In the genomic region with DNA sequence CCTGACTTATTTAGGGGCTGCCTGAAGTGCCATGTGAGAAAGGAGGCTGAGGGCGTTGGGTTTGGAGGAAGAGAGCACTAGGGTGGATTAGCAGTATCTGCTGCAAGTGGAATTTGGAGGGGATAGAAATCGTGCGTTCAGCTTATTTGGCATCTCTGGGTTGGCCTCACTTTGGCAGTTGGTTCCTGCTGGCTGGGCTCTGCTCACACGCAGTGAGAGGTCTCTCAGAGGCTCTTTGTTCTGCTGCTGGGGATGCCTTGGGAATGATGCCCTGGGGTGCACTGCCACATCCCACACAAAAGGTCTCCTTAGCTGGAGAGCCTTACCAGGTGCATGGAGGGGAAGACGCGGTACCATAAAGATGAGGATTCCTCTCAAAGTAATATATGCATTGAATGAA, we compare ENCODE assay signal across 16 cellular contexts. TPM values are rescaled to one million over a fixed set of nuclear protein-coding genes. Genes with fewer than 3 reads are reported as not detected.
DNase-seq lines count a peak whose midpoint lies in the region; ATAC-seq, FAIRE-seq and TF ChIP-seq lines count a peak whose summit lies in the region.
"Had no signal": no experiment of that assay in that cellular context is flagged by ENCODE, and none has a peak within 500 bp of the region (broad histone marks: within the 10 kb centered on the region; RNA-seq: fewer than 3 reads in every experiment).

No MANE protein-coding gene starts in this region.

- CTCF ChIA-PET in CD8-positive, alpha-beta memory T cell (lab: Charles Lee), result interaction anchor here (1.6 kb wide), 1 partner anchor 144 kb away, joined by 5 read pairs; no protein-coding TSS in a partner anchor

- POLR2A ChIA-PET in CD8-positive, alpha-beta memory T cell (lab: Charles Lee), result no interaction called here

- intact Hi-C loops in natural killer cell (cut with micrococcal nuclease), result no loop called here

- H3K4me3 Mint-ChIP-seq in natural killer cell treated with Interleukin-12 subunit alpha and Interleukin-12 subunit beta and Interleukin-15 and Interleukin-18, amount 100 ng/mL, for 72 hours, result no peak overlapping the region
- H3K4me3 Mint-ChIP-seq in natural killer cell, result no peak overlapping the region
- H3K4me3 Mint-ChIP-seq in CD8-positive, alpha-beta memory T cell, result no peak overlapping the region
- H3K4me3 Mint-ChIP-seq: nephron; T-helper 1 cell treated with Interleukin-12 subunit alpha and Interleukin-12 subunit beta and Interleukin-4 antibody, amounts not matched to agents 30 μg/mL and 1 μg/mL, for 36 hours had no signal

- peaks cover 26 to 36% of the 10 kb centered on the region in 2 donors for H3K4me1 Mint-ChIP-seq in natural killer cell treated with Interleukin-12 subunit alpha and Interleukin-12 subunit beta and Interleukin-15 and Interleukin-18, amount 100 ng/mL, for 72 hours (ENCODE audit: low read depth in 2 of 2)
- peaks cover 32 to 50% of the 10 kb centered on the region in 2 donors for H3K4me1 Mint-ChIP-seq in natural killer cell
- peaks cover 40 to 46% (median 42%) of the 10 kb centered on the region in 3 donors for H3K4me1 Mint-ChIP-seq in CD8-positive, alpha-beta memory T cell

- H3K9me3 Mint-ChIP-seq in natural killer cell treated with Interleukin-12 subunit alpha and Interleukin-12 subunit beta and Interleukin-15 and Interleukin-18, amount 100 ng/mL, for 72 hours, result no peaks in the 10 kb centered on the region
- no peaks in the 10 kb centered on the region for H3K9me3 Mint-ChIP-seq in natural killer cell
- H3K9me3 Mint-ChIP-seq in CD8-positive, alpha-beta memory T cell, result no peaks in the 10 kb centered on the region
- H3K9me3 Mint-ChIP-seq: nephron; T-helper 1 cell treated with Interleukin-12 subunit alpha and Interleukin-12 subunit beta and Interleukin-4 antibody, amounts not matched to agents 30 μg/mL and 1 μg/mL, for 36 hours had no signal

- no peaks in the 10 kb centered on the region for H3K9me3 ChIP-seq in RWPE2 (ENCODE audit: severe bottlenecking)
- no peaks in the 10 kb centered on the region for H3K9me3 ChIP-seq in keratinocyte (ENCODE audit: control insufficient read depth, low read depth, low read length)
- H3K9me3 ChIP-seq in CD8-positive, alpha-beta memory T cell (ENCODE audit: low read length), result no peaks in the 10 kb centered on the region
- no peaks in the 10 kb centered on the region for H3K9me3 ChIP-seq in effector memory CD4-positive, alpha-beta T cell (ENCODE audit: control insufficient read depth, low read length)
- H3K9me3 ChIP-seq: spleen had no signal

- H3K79me2 ChIP-seq in keratinocyte (ENCODE audit: control insufficient read depth, insufficient read depth, low read length), result no peaks in the 10 kb centered on the region

- H3K27me3 Mint-ChIP-seq in natural killer cell treated with Interleukin-12 subunit alpha and Interleukin-12 subunit beta and Interleukin-15 and Interleukin-18, amount 100 ng/mL, for 72 hours, result peaks cover 7 to 24% of the 10 kb centered on the region in 2 donors
- H3K27me3 Mint-ChIP-seq in natural killer cell (ENCODE audit: low read depth in 2 of 2), result peaks cover 24 to 29% of the 10 kb centered on the region in 2 donors
- H3K27me3 Mint-ChIP-seq in CD8-positive, alpha-beta memory T cell, result no peaks in the 10 kb centered on the region

- TF ChIP-seq CTCF in natural killer cell (IDR thresholded peaks at IDR 0.05) (no peak), RWPE2 (IDR thresholded peaks at IDR 0.05; ENCODE audit: poor library complexity, severe bottlenecking) (no peak), keratinocyte (optimal IDR thresholded peaks at IDR 0.05 in 1 of 3, IDR thresholded peaks at IDR 0.05 in 1 of 3, conservative IDR thresholded peaks at IDR 0.05 in 1 of 3; ENCODE audit: extremely low read depth in 1 of 3, insufficient read depth in 2 of 3, low read length in 3 of 3) (no peak)

- peaks cover 43% of the 10 kb centered on the region for H3K4me1 ChIP-seq in RWPE2 (ENCODE audit: insufficient read depth, poor library complexity, severe bottlenecking)
- H3K4me1 ChIP-seq in keratinocyte (ENCODE audit: control insufficient read depth, extremely low read depth, insufficient read depth, low read length), result peaks cover 62% of the 10 kb centered on the region
- H3K4me1 ChIP-seq in CD8-positive, alpha-beta memory T cell (ENCODE audit: insufficient read depth, low read length), result peaks cover 41% of the 10 kb centered on the region
- peaks cover 21% of the 10 kb centered on the region for H3K4me1 ChIP-seq in effector memory CD4-positive, alpha-beta T cell (ENCODE audit: control insufficient read depth, insufficient read depth, low read length, poor library complexity, severe bottlenecking)

- H3K9ac ChIP-seq in keratinocyte (ENCODE audit: control insufficient read depth, extremely low read depth, insufficient read depth, low read length), result no peak overlapping the region

- dilution Hi-C loops in keratinocyte (cut with MboI; ENCODE audit: extremely low pct_ligation_motif_present, low sequenced_read_pairs), result no loop called here

- H3K4me2 ChIP-seq in keratinocyte (ENCODE audit: control insufficient read depth, extremely low read depth, insufficient read depth, low read depth, low read length), result no peak overlapping the region

- no peak overlapping the region for H2AFZ ChIP-seq in keratinocyte (ENCODE audit: control insufficient read depth, low read length)

- H4K20me1 ChIP-seq in keratinocyte (ENCODE audit: control insufficient read depth, extremely low read depth, insufficient read depth, low read length), result no peaks in the 10 kb centered on the region

- no peak overlapping the region for H3K27ac Mint-ChIP-seq in natural killer cell treated with Interleukin-12 subunit alpha and Interleukin-12 subunit beta and Interleukin-15 and Interleukin-18, amount 100 ng/mL, for 72 hours
- no peak overlapping the region for H3K27ac Mint-ChIP-seq in natural killer cell
- H3K27ac Mint-ChIP-seq in CD8-positive, alpha-beta memory T cell, result peak overlapping the region in 1 of 8 donors; percentile 43
- H3K27ac Mint-ChIP-seq: nephron; T-helper 1 cell treated with Interleukin-12 subunit alpha and Interleukin-12 subunit beta and Interleukin-4 antibody, amounts not matched to agents 30 μg/mL and 1 μg/mL, for 36 hours had no signal

- peak overlapping the region; percentile 99 for H3K27ac ChIP-seq in RWPE2 (ENCODE audit: poor library complexity, severe bottlenecking)
- peak overlapping the region; percentile 24 for H3K27ac ChIP-seq in keratinocyte (ENCODE audit: control insufficient read depth, insufficient read depth, low read length)
- H3K27ac ChIP-seq in CD8-positive, alpha-beta memory T cell (ENCODE audit: low read depth, low read length), result no peak overlapping the region
- no peak overlapping the region for H3K27ac ChIP-seq in effector memory CD4-positive, alpha-beta T cell (ENCODE audit: insufficient read depth, low read length, poor library complexity, severe bottlenecking)
- H3K27ac ChIP-seq: spleen had no signal

- H3K36me3 ChIP-seq in RWPE2 (ENCODE audit: low read depth), result no peaks in the 10 kb centered on the region
- peaks cover 0 to 3% of the 10 kb centered on the region in 2 experiments for H3K36me3 ChIP-seq in keratinocyte (ENCODE audit: control insufficient read depth in 2 of 2, extremely low read depth in 1 of 2, insufficient read depth in 2 of 2, low read length in 2 of 2)
- H3K36me3 ChIP-seq in CD8-positive, alpha-beta memory T cell (ENCODE audit: insufficient read depth, low read length), result no peaks in the 10 kb centered on the region
- H3K36me3 ChIP-seq in effector memory CD4-positive, alpha-beta T cell (ENCODE audit: control insufficient read depth, insufficient read depth, low read length), result no peaks in the 10 kb centered on the region
- H3K36me3 ChIP-seq: spleen had no signal

- peaks cover 4% of the 10 kb centered on the region for H3K9me1 ChIP-seq in keratinocyte (ENCODE audit: control insufficient read depth, extremely low read depth, insufficient read depth, low read length)

- no peaks in the 10 kb centered on the region for H3K36me3 Mint-ChIP-seq in natural killer cell treated with Interleukin-12 subunit alpha and Interleukin-12 subunit beta and Interleukin-15 and Interleukin-18, amount 100 ng/mL, for 72 hours
- H3K36me3 Mint-ChIP-seq in natural killer cell, result no peaks in the 10 kb centered on the region
- no peaks in the 10 kb centered on the region for H3K36me3 Mint-ChIP-seq in CD8-positive, alpha-beta memory T cell

- no peaks in the 10 kb centered on the region for H3K27me3 ChIP-seq in RWPE2 (ENCODE audit: insufficient read depth, poor library complexity, severe bottlenecking)
- H3K27me3 ChIP-seq in keratinocyte (ENCODE audit: control insufficient read depth, extremely low read depth, insufficient read depth, low read length), result no peaks in the 10 kb centered on the region
- no peaks in the 10 kb centered on the region for H3K27me3 ChIP-seq in CD8-positive, alpha-beta memory T cell (ENCODE audit: insufficient read depth, low read length, poor library complexity, severe bottlenecking)
- H3K27me3 ChIP-seq in effector memory CD4-positive, alpha-beta T cell (replicated peaks; ENCODE audit: control insufficient read depth, insufficient read depth, low read length, poor library complexity, severe bottlenecking), result no peaks in the 10 kb centered on the region
- H3K27me3 ChIP-seq: spleen had no signal

- no peak for FAIRE-seq in keratinocyte (lab: Jason Lieb, UNC)
- FAIRE-seq: G401.6 had no signal

- ATAC-seq in natural killer cell treated with Interleukin-12 subunit alpha and Interleukin-12 subunit beta and Interleukin-15 and Interleukin-18, amount 100 ng/mL, for 72 hours, result no peak
- ATAC-seq in natural killer cell (no peak), RWPE2 (ENCODE audit: low read depth) (no peak)
- ATAC-seq: esophagus mucosa had no signal

- peak; percentile 29 for DNase-seq in natural killer cell treated with Interleukin-12 subunit alpha and Interleukin-12 subunit beta and Interleukin-15 and Interleukin-18, amount 100 ng/mL, for 72 hours (ENCODE audit: low spot score)
- DNase-seq in natural killer cell, result no peak
- DNase-seq in RWPE2 (ENCODE audit: low spot score), result no peak
- no peak for DNase-seq in keratinocyte (ENCODE audit: low read depth, low spot score)
- no peak for DNase-seq in CD8-positive, alpha-beta memory T cell
- DNase-seq in effector memory CD4-positive, alpha-beta T cell, result no peak
- no peak for DNase-seq in cortex of kidney (lab: John Stamatoyannopoulos, UW)
- DNase-seq in NK-92 treated with Interleukin-12 subunit alpha and Interleukin-12 subunit beta, amount 100 ng/mL, for 24 hours (lab: John Stamatoyannopoulos, UW), result no peak
- DNase-seq: activated CD4-positive, alpha-beta T cell treated with anti-CD3 and anti-CD28 coated beads, Interleukin-2, amount 50 U/mL, for 48 hours; islet precursor cell; NCI-H1105; spleen had no signal

- H3K4me3 ChIP-seq in RWPE2 (ENCODE audit: severe bottlenecking) (no peak overlapping the region), keratinocyte (ENCODE audit: control insufficient read depth in 2 of 3, extremely low read depth in 1 of 3, insufficient read depth in 2 of 3, low read depth in 1 of 3, low read length in 3 of 3) (no peak overlapping the region)
- H3K4me3 ChIP-seq in CD8-positive, alpha-beta memory T cell (ENCODE audit: low read length), result no peak overlapping the region
- no peak overlapping the region for H3K4me3 ChIP-seq in effector memory CD4-positive, alpha-beta T cell (ENCODE audit: insufficient read depth, low read depth, low read length, poor library complexity, severe bottlenecking)
- H3K4me3 ChIP-seq: spleen had no signal

RNA-seq across cellular contexts. Expression of a gene that starts 17.7 kb away (rescaled TPM):
- 10 to 100 TPM; 19.9 to 39.6 TPM for total RNA-seq in natural killer cell treated with Interleukin-12 subunit alpha and Interleukin-12 subunit beta and Interleukin-15 and Interleukin-18, amount 100 ng/mL, for 72 hours
- 10 to 100 TPM; 54.6 to 68.6 (median 57.4) TPM for total RNA-seq in natural killer cell
- 72.7 to 124 TPM (median 83.9 TPM) in 3 replicates for polyA plus RNA-seq in keratinocyte
- 172 TPM for polyA plus RNA-seq in keratinocyte (2011; ENCODE audit: low read depth)
- polyA plus RNA-seq in keratinocyte (2011; cell fraction: cytosol; rRNA removed), result 76.6 and 79.2 TPM in 2 replicates
- 175 and 197 TPM in 2 replicates for polyA plus RNA-seq in keratinocyte (2011; cell fraction: nucleus; rRNA removed)
- 52.2 and 143 TPM in 2 replicates for polyA plus RNA-seq in keratinocyte (2012; ENCODE audit: low replicate concordance)
- polyA minus RNA-seq in keratinocyte, result 218 to 406 TPM (median 316 TPM) in 3 replicates
- polyA minus RNA-seq in keratinocyte (2011; cell fraction: cytosol; rRNA and poly(A)+ RNA removed), result 176 TPM
- polyA minus RNA-seq in keratinocyte (2011; cell fraction: nucleus; rRNA and poly(A)+ RNA removed), result 292 and 558 TPM in 2 replicates
- 100 to 1,000 TPM; 146 to 147 TPM for total RNA-seq in CD8-positive, alpha-beta memory T cell
- polyA plus RNA-seq in CD8-positive, alpha-beta memory T cell, result 32.4 TPM

Comparison
In these comparisons a context has a peak if more than half of its experiments do, and no peak if none do; other contexts are left out.
1. H3K27ac ChIP-seq: peak in RWPE2 (single experiment) and keratinocyte (single experiment); none in CD8-positive, alpha-beta memory T cell (single experiment) and effector memory CD4-positive, alpha-beta T cell (single experiment).